8 cellular contexts compared by ENCODE assay signal in genomic region chr19:10095948-10096614, GRCh38. TPM values are rescaled to one million over a fixed set of nuclear protein-coding genes. Genes with fewer than 3 reads are reported as not detected.
DNase-seq lines count a peak whose midpoint lies in the region; ATAC-seq and TF ChIP-seq lines count a peak whose summit lies in the region.

No MANE protein-coding gene starts in this region.

- H3K27ac ChIP-seq in RWPE2 (ENCODE audit: poor library complexity, severe bottlenecking) (no peak overlapping the region), foreskin keratinocyte (no peak overlapping the region), subcutaneous abdominal adipose tissue (ENCODE audit: low read depth, low read length) (no peak overlapping the region)

- peak overlapping the region; percentile 34 for H3K4me3 ChIP-seq in RWPE2 (ENCODE audit: severe bottlenecking)
- peak overlapping the region in 4 of 5 donors; percentile 42 to 68 (median 56) for H3K4me3 ChIP-seq in subcutaneous abdominal adipose tissue (ENCODE audit: low read depth in 1 of 5, low read length in 5 of 5)

- H3K27me3 ChIP-seq in RWPE2 (ENCODE audit: insufficient read depth, poor library complexity, severe bottlenecking) (no peaks in the 10 kb centered on the region), foreskin keratinocyte (no peaks in the 10 kb centered on the region), subcutaneous abdominal adipose tissue (ENCODE audit: control insufficient read depth in 5 of 5, insufficient read depth in 4 of 5, low read length in 5 of 5) (no peaks in the 10 kb centered on the region)

- TF ChIP-seq CTCF in RWPE2 (IDR thresholded peaks at IDR 0.05; ENCODE audit: poor library complexity, severe bottlenecking) (no peak), foreskin keratinocyte (conservative IDR thresholded peaks at IDR 0.05) (no peak)

- ATAC-seq in RWPE2 (ENCODE audit: low read depth) (peak; percentile 76), foreskin keratinocyte (peak; percentile 87)

- H3K36me3 ChIP-seq in RWPE2 (ENCODE audit: low read depth) (peaks cover 8% of the 10 kb centered on the region; the same call in 1 of the 2 replicates), subcutaneous abdominal adipose tissue (ENCODE audit: control insufficient read depth in 5 of 5, insufficient read depth in 5 of 5, low read length in 5 of 5) (peaks cover 0 to 24% (median 16%) of the 10 kb centered on the region in 5 donors)

- H3K9ac ChIP-seq in subcutaneous abdominal adipose tissue (ENCODE audit: low read length in 5 of 5): peak overlapping the region in 3 of 5 donors; percentile 46 to 66 (median 62)

- peak; percentile 92 for DNase-seq in EH (ENCODE audit: low read depth)
- DNase-seq in H4 (ENCODE audit: low spot score): peak; percentile 85
- DNase-seq in LHCN-M2 (ENCODE audit: low read depth): peak; percentile 79
- DNase-seq in RWPE2 (ENCODE audit: low spot score): no peak
- DNase-seq in activated gamma-delta T cell treated with Interleukin-2 at 50 U/mL for 16 hours: peak; percentile 86
- peak; percentile 54 to 74 for DNase-seq in foreskin keratinocyte
- peak in 54 of 56 donors; percentile 49 to 96 (median 80) for DNase-seq in nucleus accumbens (lab: John Stamatoyannopoulos, UW)

- no peaks in the 10 kb centered on the region for H3K9me3 ChIP-seq in RWPE2 (ENCODE audit: severe bottlenecking)
- no peaks in the 10 kb centered on the region for H3K9me3 ChIP-seq in subcutaneous abdominal adipose tissue (ENCODE audit: control insufficient read depth in 5 of 5, low read length in 5 of 5)

- peaks cover 5% of the 10 kb centered on the region for H3K4me1 ChIP-seq in RWPE2 (ENCODE audit: insufficient read depth, poor library complexity, severe bottlenecking)
- peaks cover 4% of the 10 kb centered on the region for H3K4me1 ChIP-seq in foreskin keratinocyte
- H3K4me1 ChIP-seq in subcutaneous abdominal adipose tissue (ENCODE audit: control insufficient read depth in 5 of 5, insufficient read depth in 5 of 5, low read length in 5 of 5): peaks cover 0 to 14% (median 7%) of the 10 kb centered on the region in 5 donors

RNA-seq across cellular contexts. Expression of gene ANGPTL6, which starts 6.4 kb away (rescaled TPM):
- 0.27 TPM in 1 of 2 replicates, not detected in the other for total RNA-seq in H4 (2014; rRNA removed; shearing (Covaris generic))
- total RNA-seq in LHCN-M2 (2014; rRNA removed): 0.06 and 0.19 TPM in 2 replicates
- polyA plus RNA-seq in LHCN-M2 (2012): 0.21 TPM
- total RNA-seq in foreskin keratinocyte: 0.07 and 0.11 TPM in 2 replicates
- polyA plus RNA-seq in foreskin keratinocyte: 0.08 and 0.10 TPM in 2 replicates

RNA-seq across cellular contexts. Expression of gene SHFL, which starts 10.0 kb away (rescaled TPM):
- total RNA-seq in H4 (2014; rRNA removed; shearing (Covaris generic)): 20.7 and 25.6 TPM in 2 replicates
- total RNA-seq in LHCN-M2 (2014; rRNA removed) (29.0 and 29.5 TPM in 2 replicates), foreskin keratinocyte (36.7 and 43.7 TPM in 2 replicates)
- polyA plus RNA-seq in LHCN-M2 (2012): 21.6 TPM
- 44.4 and 53.7 TPM in 2 replicates for polyA plus RNA-seq in foreskin keratinocyte

RNA-seq across cellular contexts. Expression of gene PPAN, which starts 10.1 kb away (rescaled TPM):
- 20.1 and 26.1 TPM in 2 replicates for total RNA-seq in H4 (2014; rRNA removed; shearing (Covaris generic))
- 37.8 and 41.6 TPM in 2 replicates for total RNA-seq in LHCN-M2 (2014; rRNA removed)
- polyA plus RNA-seq in LHCN-M2 (2012): 32.1 TPM
- 56.6 and 70.7 TPM in 2 replicates for total RNA-seq in foreskin keratinocyte
- 66.8 and 71.6 TPM in 2 replicates for polyA plus RNA-seq in foreskin keratinocyte

RNA-seq across cellular contexts. Expression of gene P2RY11, which starts 15.4 kb away (rescaled TPM):
- total RNA-seq in H4 (2014; rRNA removed; shearing (Covaris generic)): 0.79 and 0.92 TPM in 2 replicates
- total RNA-seq in LHCN-M2 (2014; rRNA removed): 2.8 and 3.5 TPM in 2 replicates
- polyA plus RNA-seq in LHCN-M2 (2012): 6.0 TPM
- 5.3 and 6.3 TPM in 2 replicates for total RNA-seq in foreskin keratinocyte
- 6.2 and 7.3 TPM in 2 replicates for polyA plus RNA-seq in foreskin keratinocyte

RNA-seq across cellular contexts. Expression of gene EIF3G, which starts 23.6 kb away (rescaled TPM):
- total RNA-seq in H4 (2014; rRNA removed; shearing (Covaris generic)): 299 and 319 TPM in 2 replicates
- 269 and 297 TPM in 2 replicates for total RNA-seq in LHCN-M2 (2014; rRNA removed)
- 285 TPM for polyA plus RNA-seq in LHCN-M2 (2012)
- 255 and 258 TPM in 2 replicates for total RNA-seq in foreskin keratinocyte
- 319 and 336 TPM in 2 replicates for polyA plus RNA-seq in foreskin keratinocyte
